24 cellular contexts compared by ENCODE assay signal in the genomic region with DNA sequence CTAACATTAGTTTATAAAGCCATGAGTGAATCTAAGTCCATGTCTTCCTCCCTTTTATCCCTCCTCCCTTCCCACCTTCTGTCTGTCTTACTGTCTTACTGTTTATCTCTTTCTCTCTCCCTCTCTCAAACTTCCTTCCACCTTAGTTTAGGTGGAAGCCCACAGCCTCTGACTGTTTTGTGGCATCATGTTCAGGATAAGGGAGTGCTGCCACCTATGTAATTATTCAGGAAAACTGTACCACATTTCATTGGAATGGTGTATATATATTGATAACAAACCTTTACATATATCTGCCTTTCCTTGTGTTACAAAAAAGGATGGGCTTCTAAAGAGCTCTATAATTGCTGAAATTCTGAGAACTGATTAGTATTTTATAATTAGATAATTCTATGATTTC. TPM values are rescaled to one million over a fixed set of nuclear protein-coding genes. Genes with fewer than 3 reads are reported as not detected.
"Had no signal": no experiment of that assay in that cellular context is flagged by ENCODE, and none has a peak within 500 bp of the region (broad histone marks: within the 10 kb centered on the region; RNA-seq: fewer than 3 reads in every experiment).

No MANE protein-coding gene starts in this region.

- H3K4me1 Mint-ChIP-seq: activated CD4-positive, alpha-beta T cell treated with anti-CD3 and anti-CD28 coated beads, Interleukin-2, amount 10 ng/mL, durations not matched to agents 7 days and 5 days; brain; central memory CD8-positive, alpha-beta T cell had no signal

- H3K36me3 Mint-ChIP-seq: activated CD4-positive, alpha-beta memory T cell treated with anti-CD3 and anti-CD28 coated beads for 36 hours; activated naive CD8-positive, alpha-beta T cell; brain had no signal

- H3K27ac Mint-ChIP-seq: activated CD4-positive, alpha-beta memory T cell treated with anti-CD3 and anti-CD28 coated beads for 36 hours; activated CD4-positive, alpha-beta T cell treated with anti-CD3 and anti-CD28 coated beads, Interleukin-2, amount 10 ng/mL, durations not matched to agents 7 days and 5 days; activated naive CD4-positive, alpha-beta T cell treated with anti-CD3 and anti-CD28 coated beads for 36 hours; activated naive CD8-positive, alpha-beta T cell; brain had no signal

- H3K27me3 ChIP-seq: MG63 had no signal

- H3K4me3 Mint-ChIP-seq: activated CD4-positive, alpha-beta memory T cell treated with anti-CD3 and anti-CD28 coated beads for 36 hours; activated CD4-positive, alpha-beta T cell treated with anti-CD3 and anti-CD28 coated beads, Interleukin-2, amount 10 ng/mL, durations not matched to agents 7 days and 5 days; activated naive CD4-positive, alpha-beta T cell treated with anti-CD3 and anti-CD28 coated beads for 36 hours; activated naive CD8-positive, alpha-beta T cell; activated T-cell treated with anti-CD3 and anti-CD28 coated beads, Interleukin-2, amount 50 U/mL, for 4 hours; brain; central memory CD8-positive, alpha-beta T cell had no signal

- H3K4me3 ChIP-seq: MG63 had no signal

- H3K27me3 Mint-ChIP-seq: activated CD4-positive, alpha-beta memory T cell treated with anti-CD3 and anti-CD28 coated beads for 36 hours; activated CD4-positive, alpha-beta T cell treated with anti-CD3 and anti-CD28 coated beads, Interleukin-2, amount 10 ng/mL, durations not matched to agents 7 days and 5 days; activated naive CD8-positive, alpha-beta T cell; central memory CD8-positive, alpha-beta T cell had no signal

- DNase-seq: activated CD4-positive, alpha-beta memory T cell treated with anti-CD3 and anti-CD28 coated beads for 36 hours; activated CD4-positive, alpha-beta T cell treated with anti-CD3 and anti-CD28 coated beads, Interleukin-2, amount 10 ng/mL, durations not matched to agents 7 days and 5 days; activated CD4-positive, CD25-positive, alpha-beta regulatory T cell; activated CD8-positive, alpha-beta memory T cell treated with anti-CD3 and anti-CD28 coated beads for 24 hours; activated gamma-delta T cell; activated naive CD4-positive, alpha-beta T cell treated with anti-CD3 and anti-CD28 coated beads for 36 hours; activated T-cell treated with anti-CD3 and anti-CD28 coated beads, Interleukin-2, amount 50 U/mL, for 4 hours; amygdala; cortex of kidney; KG1; MG63; NCI-H146; NCI-H187 treated with DMSO at 0.1 percent for 48 hours; NCI-H2107; NCI-H446; NCI-H524; NCI-H82; SIG-M5; T-helper 2 cell; T1000 had no signal

- H3K36me3 ChIP-seq: MG63 had no signal

- H3K9me3 Mint-ChIP-seq: activated CD4-positive, alpha-beta T cell treated with anti-CD3 and anti-CD28 coated beads, Interleukin-2, amount 10 ng/mL, durations not matched to agents 7 days and 5 days; activated naive CD4-positive, alpha-beta T cell treated with anti-CD3 and anti-CD28 coated beads for 36 hours; activated T-cell treated with anti-CD3 and anti-CD28 coated beads, Interleukin-2, amount 50 U/mL, for 4 hours; brain had no signal

- H3K9me3 ChIP-seq: MG63 had no signal

- ATAC-seq: activated T-cell treated with anti-CD3 and anti-CD28 coated beads, Interleukin-2, amount 50 U/mL, for 4 hours had no signal

RNA-seq across cellular contexts. Expression of gene NETO1, which starts 48.7 kb away (rescaled TPM):
- total RNA-seq: activated CD4-positive, alpha-beta memory T cell treated with anti-CD3 and anti-CD28 coated beads for 36 hours; activated CD4-positive, alpha-beta T cell treated with anti-CD3 and anti-CD28 coated beads, Interleukin-2, amount 10 ng/mL, durations not matched to agents 7 days and 5 days; activated naive CD4-positive, alpha-beta T cell treated with anti-CD3 and anti-CD28 coated beads for 36 hours; LHCN-M2 had no signal
